9 cellular contexts compared by ENCODE assay signal in genomic region chr15:74403981-74404563, GRCh38. TPM values are rescaled to one million over a fixed set of nuclear protein-coding genes. Genes with fewer than 3 reads are reported as not detected.
A peak's percentile ranks its signal among the peaks of the same experiment; 100 is the strongest.
DNase-seq lines count a peak whose midpoint lies in the region; ATAC-seq lines count a peak whose summit lies in the region.
"Had no signal": no experiment of that assay in that cellular context is flagged by ENCODE, and none has a peak within 500 bp of the region (broad histone marks: within the 10 kb centered on the region; RNA-seq: fewer than 3 reads in every experiment).

No MANE protein-coding gene starts in this region.

- H3K36me3 Mint-ChIP-seq in naive B cell = no peaks in the 10 kb centered on the region
- no peaks in the 10 kb centered on the region for H3K36me3 Mint-ChIP-seq in CD4-positive, alpha-beta memory T cell

- H3K9me3 ChIP-seq in CD4-positive, alpha-beta memory T cell (ENCODE audit: control insufficient read depth in 1 of 2, low read length in 2 of 2) = no peaks in the 10 kb centered on the region

- H3K4me1 Mint-ChIP-seq in naive B cell = peaks cover 65 to 88% (median 82%) of the 10 kb centered on the region in 3 donors
- peaks cover 23 to 41% (median 36%) of the 10 kb centered on the region in 4 donors for H3K4me1 Mint-ChIP-seq in CD4-positive, alpha-beta memory T cell

- H3K36me3 ChIP-seq in CD4-positive, alpha-beta memory T cell (ENCODE audit: insufficient read depth, low read length) = no peaks in the 10 kb centered on the region

- H3K4me1 ChIP-seq in CD4-positive, alpha-beta memory T cell (ENCODE audit: insufficient read depth, low read length) = peaks cover 47% of the 10 kb centered on the region

- CTCF ChIA-PET in CD4-positive, alpha-beta memory T cell (lab: Charles Lee; ENCODE audit: partially characterized antibody) = interaction anchor here (0.6 to 2.6 kb wide), 5 partner anchors 10 to 1950 kb away, joined by 3 to 8 read pairs (median 4); no protein-coding TSS in a partner anchor

- no peaks in the 10 kb centered on the region for H3K27me3 ChIP-seq in CD4-positive, alpha-beta memory T cell (ENCODE audit: insufficient read depth, low read length)

- peak; percentile 37 for ATAC-seq in GM18511 (IDR thresholded peaks at IDR 0.05; ENCODE audit: unreplicated experiment)
- ATAC-seq in GM21723 (IDR thresholded peaks at IDR 0.05; ENCODE audit: unreplicated experiment) = peak; percentile 36
- peak; percentile 15 to 17 for ATAC-seq in naive B cell (ENCODE audit: low read depth in 2 of 2)
- ATAC-seq: HCT116 had no signal

- POLR2A ChIA-PET in CD4-positive, alpha-beta memory T cell (lab: Charles Lee; ENCODE audit: partially characterized antibody) = interaction anchor here (1.3 to 1.9 kb wide), 2 partner anchors 22 to 28 kb away, joined by 6 read pairs; no protein-coding TSS in a partner anchor

- DNase-seq in NOMO-1 treated with DMSO at 0.1 percent for 48 hours (lab: John Stamatoyannopoulos, UW; ENCODE audit: unreplicated experiment) (peak; percentile 33), naive B cell (no peak), NCI-H1694 treated with DMSO at 0.1 percent for 48 hours (lab: John Stamatoyannopoulos, UW) (no peak), pons (ENCODE audit: low spot score) (no peak), A172 (ENCODE audit: low spot score) (no peak)
- DNase-seq in CD4-positive, alpha-beta memory T cell = no peak

- peak overlapping the region; percentile 47 to 89 (median 78) for H3K4me3 Mint-ChIP-seq in naive B cell
- no peak overlapping the region for H3K4me3 Mint-ChIP-seq in CD4-positive, alpha-beta memory T cell

- intact Hi-C loops in CD4-positive, alpha-beta memory T cell (cut with micrococcal nuclease) = no loop called here

- peak overlapping the region; percentile 69 to 97 (median 96) for H3K27ac Mint-ChIP-seq in naive B cell
- peak overlapping the region in 3 of 7 donors; percentile 1 to 16 (median 9) for H3K27ac Mint-ChIP-seq in CD4-positive, alpha-beta memory T cell

- H3K27ac ChIP-seq in CD4-positive, alpha-beta memory T cell (ENCODE audit: low read depth, low read length) = no peak overlapping the region

- H3K27me3 Mint-ChIP-seq in naive B cell = no peaks in the 10 kb centered on the region
- no peaks in the 10 kb centered on the region for H3K27me3 Mint-ChIP-seq in CD4-positive, alpha-beta memory T cell

- H3K9me3 Mint-ChIP-seq in naive B cell = no peaks in the 10 kb centered on the region
- no peaks in the 10 kb centered on the region for H3K9me3 Mint-ChIP-seq in CD4-positive, alpha-beta memory T cell

- no peak overlapping the region for H3K4me3 ChIP-seq in CD4-positive, alpha-beta memory T cell (ENCODE audit: low read length in 2 of 2)

RNA-seq across cellular contexts. Expression of gene SEMA7A, which starts 29.7 kb away (rescaled TPM):
- polyA plus RNA-seq in naive B cell (ENCODE audit: low read depth in 6 of 6) = 1 to 10 TPM in 2 of 6 donors, under 1 TPM in 3, not detected in 1; 0.10 to 1.5 (median 0.62) TPM
- total RNA-seq in CD4-positive, alpha-beta memory T cell = 1 to 10 TPM; 1.2 to 1.9 TPM
- under 1 TPM in 1 of 2 donors, not detected in 1; 0.10 TPM for polyA plus RNA-seq in CD4-positive, alpha-beta memory T cell
- 12.6 and 14.3 TPM in 2 replicates for total RNA-seq in A172 (2014; rRNA removed; shearing (Covaris generic))

RNA-seq across cellular contexts. Expression of gene CYP11A1, which starts 36.6 kb away (rescaled TPM):
- polyA plus RNA-seq in naive B cell (ENCODE audit: low read depth in 6 of 6) = not detected
- total RNA-seq in CD4-positive, alpha-beta memory T cell = not detected
- not detected for polyA plus RNA-seq in CD4-positive, alpha-beta memory T cell
- 1.2 TPM in 1 of 2 replicates, not detected in the other for total RNA-seq in A172 (2014; rRNA removed; shearing (Covaris generic))

RNA-seq across cellular contexts. Expression of gene UBL7, which starts 56.9 kb away (rescaled TPM):
- 100 to 1,000 TPM; 113 to 143 (median 134) TPM for polyA plus RNA-seq in naive B cell (ENCODE audit: low read depth in 6 of 6)
- 10 to 100 TPM; 36.4 to 42.4 TPM for total RNA-seq in CD4-positive, alpha-beta memory T cell
- polyA plus RNA-seq in CD4-positive, alpha-beta memory T cell = 10 to 100 TPM; 90.5 to 96.5 TPM
- 102 and 137 TPM in 2 replicates for total RNA-seq in A172 (2014; rRNA removed; shearing (Covaris generic))

Comparison
In these comparisons a context has a peak if more than half of its experiments do, and no peak if none do; other contexts are left out.
1. H3K4me3 Mint-ChIP-seq: peak in naive B cell (8 of 8); none in CD4-positive, alpha-beta memory T cell (0 of 8).
2. Peak in every context shown above with its lines, with median percentiles within 50 percentile points of each other: ATAC-seq.